ENCODE assay signal across 8 cellular contexts in genomic region chr19:49684251-49684982, GRCh38. TPM values are rescaled to one million over a fixed set of nuclear protein-coding genes. Genes with fewer than 3 reads are reported as not detected.
DNase-seq lines count a peak whose midpoint lies in the region; ATAC-seq and TF ChIP-seq lines count a peak whose summit lies in the region.

No MANE protein-coding gene starts in this region.

- H3K4me1 ChIP-seq in H9 (ENCODE audit: insufficient read depth, low read length) (peaks cover 10% of the 10 kb centered on the region; the same call in 1 of the 2 replicates), lower lobe of right lung (peaks cover 19% of the 10 kb centered on the region)

- intact Hi-C loops in lower lobe of right lung (cut with DNase I) = no loop called here

- H3K27me3 Mint-ChIP-seq in H9 (ENCODE audit: low read depth) = no peaks in the 10 kb centered on the region; the same call in 1 of the 2 replicates
- H3K27me3 Mint-ChIP-seq in activated naive CD8-positive, alpha-beta T cell = no peaks in the 10 kb centered on the region

- H2BK5ac ChIP-seq in H9 (ENCODE audit: insufficient read length, low read length) = no peak overlapping the region

- TF ChIP-seq CTCF in H9 (conservative IDR thresholded peaks at IDR 0.05) = peak; percentile 66
- TF ChIP-seq CTCF in lower lobe of right lung (IDR thresholded peaks at IDR 0.05) = peak; percentile 39

- no peak overlapping the region for H3T11ph ChIP-seq in H9 (ENCODE audit: low read length)

- H4K5ac ChIP-seq in H9 (ENCODE audit: insufficient read length, low read depth, low read length) = no peak overlapping the region

- H3K9me3 Mint-ChIP-seq in H9 = no peaks in the 10 kb centered on the region; a peak in 2 of 5 replicates
- H3K9me3 Mint-ChIP-seq in activated naive CD8-positive, alpha-beta T cell (ENCODE audit: low read depth) = no peaks in the 10 kb centered on the region

- H3K79me2 ChIP-seq in H9 (ENCODE audit: insufficient read depth, low read length) = peaks cover 5% of the 10 kb centered on the region; the same call in 1 of the 2 replicates

- peaks cover 2% of the 10 kb centered on the region for H3K79me1 ChIP-seq in H9 (ENCODE audit: insufficient read depth, low read depth, low read length, poor library complexity, severe bottlenecking)

- no peak overlapping the region for H3K4me3 ChIP-seq in lower lobe of right lung

- no peak overlapping the region for H2BK15ac ChIP-seq in H9 (ENCODE audit: low read depth, low read length)

- no CpG with 5 or more reads among the region's 35 CpGs for WGBS in H9 (ENCODE audit: extremely low coverage, insufficient read length, low lambda C conversion rate)

- H3K9me3 ChIP-seq in H9 (ENCODE audit: control insufficient read depth, low read depth, low read length) (no peaks in the 10 kb centered on the region), lower lobe of right lung (no peaks in the 10 kb centered on the region)

- H2BK20ac ChIP-seq in H9 (ENCODE audit: low read depth, low read length, poor library complexity, severe bottlenecking) = no peak overlapping the region

- no peak overlapping the region for H2AK5ac ChIP-seq in H9 (ENCODE audit: insufficient read length, low read length)

- DNase-seq in D341Med (ENCODE audit: low spot score) = peak; percentile 68
- DNase-seq in H9 = peak; percentile 68
- DNase-seq in lower lobe of right lung = no peak
- DNase-seq in NCI-H2081 (lab: John Stamatoyannopoulos, UW) = no peak
- DNase-seq in SIG-M5 (lab: John Stamatoyannopoulos, UW) = no peak
- DNase-seq in NCI-H187 treated with DMSO at 0.1 percent for 48 hours (lab: John Stamatoyannopoulos, UW) = no peak

- ATAC-seq in lower lobe of right lung (no peak), GM18868 (IDR thresholded peaks at IDR 0.05; ENCODE audit: unreplicated experiment) (no peak)

- no peak overlapping the region for H3K4ac ChIP-seq in H9 (ENCODE audit: low read depth, low read length)

- no peak overlapping the region for H3K4me2 ChIP-seq in H9 (ENCODE audit: insufficient read depth, insufficient read length, low read length)

- no peak overlapping the region for H3K27ac ChIP-seq in H9 (ENCODE audit: insufficient read length, low read depth, low read length)
- no peak overlapping the region for H3K27ac ChIP-seq in lower lobe of right lung

- peaks cover 46 to 76% (median 63%) of the 10 kb centered on the region in 3 experiments for H3K36me3 Mint-ChIP-seq in H9 (ENCODE audit: insufficient read depth in 1 of 3, low read depth in 3 of 3)
- no peaks in the 10 kb centered on the region for H3K36me3 Mint-ChIP-seq in activated naive CD8-positive, alpha-beta T cell

- H3K27me3 ChIP-seq in H9 (ENCODE audit: insufficient read depth, low read length) (no peaks in the 10 kb centered on the region), lower lobe of right lung (ENCODE audit: low read depth) (peaks cover 3% of the 10 kb centered on the region)

- H3K23me2 ChIP-seq in H9 (ENCODE audit: insufficient read length, low read depth, low read length, poor library complexity, severe bottlenecking) = no peaks in the 10 kb centered on the region

- no peak overlapping the region for H3K9ac ChIP-seq in H9 (ENCODE audit: extremely low read depth, insufficient read length, low read length)

- H2AFZ ChIP-seq in H9 (ENCODE audit: low read length) = no peak overlapping the region

- no peak overlapping the region for H3K23ac ChIP-seq in H9 (ENCODE audit: insufficient read length, low read depth, low read length)

- H4K8ac ChIP-seq in H9 (replicated peaks; ENCODE audit: insufficient read length, low read depth, low read length) = no peak overlapping the region

- peaks cover 31 to 58% of the 10 kb centered on the region in 2 experiments for H3K4me1 Mint-ChIP-seq in H9
- peaks cover 28% of the 10 kb centered on the region for H3K4me1 Mint-ChIP-seq in activated naive CD8-positive, alpha-beta T cell (ENCODE audit: low read depth)

- peaks cover 78% of the 10 kb centered on the region for H3K36me3 ChIP-seq in lower lobe of right lung

- no peaks in the 10 kb centered on the region for H4K20me1 ChIP-seq in H9 (ENCODE audit: control insufficient read depth, insufficient read depth, insufficient read length)

- H2BK12ac ChIP-seq in H9 (ENCODE audit: insufficient read length, low read depth, low read length) = no peak overlapping the region

- H3K18ac ChIP-seq in H9 (ENCODE audit: insufficient read length, low read depth, low read length) = no peak overlapping the region

- peak overlapping the region; percentile 11 to 88 (median 49); a peak in 2 of 7 replicates for H3K27ac Mint-ChIP-seq in H9
- peak overlapping the region; percentile 46 for H3K27ac Mint-ChIP-seq in activated naive CD8-positive, alpha-beta T cell

- no peak overlapping the region for H3K14ac ChIP-seq in H9 (ENCODE audit: insufficient read depth, low read length)

- H3K4me3 Mint-ChIP-seq in H9 = peak overlapping the region in 1 of 2 experiments; percentile 46; a peak in 1 of 5 replicates
- H3K4me3 Mint-ChIP-seq in activated naive CD8-positive, alpha-beta T cell = no peak overlapping the region

- no peak overlapping the region for H3K56ac ChIP-seq in H9 (ENCODE audit: insufficient read length, low read depth, low read length)

- H2BK120ac ChIP-seq in H9 (ENCODE audit: low read depth, low read length, poor library complexity, severe bottlenecking) = no peak overlapping the region

- H4K91ac ChIP-seq in H9 (ENCODE audit: insufficient read length, low read depth, low read length) = no peak overlapping the region

RNA-seq across cellular contexts. Expression of gene ADM5, which starts 5.0 kb away (rescaled TPM):
- 13.5 and 13.6 TPM in 2 replicates for total RNA-seq in H9 (2021)
- 2.1 TPM for total RNA-seq in lower lobe of right lung

RNA-seq across cellular contexts. Expression of gene CPT1C, which starts 6.5 kb away (rescaled TPM):
- 66.4 and 74.6 TPM in 2 replicates for total RNA-seq in H9 (2021)
- total RNA-seq in lower lobe of right lung = 3.8 TPM

RNA-seq across cellular contexts. Expression of gene PRMT1, which starts 7.3 kb away (rescaled TPM):
- total RNA-seq in H9 (2021) (504 and 505 TPM in 2 replicates), lower lobe of right lung (88.3 TPM)

RNA-seq across cellular contexts. Expression of gene BCL2L12, which starts 18.7 kb away (rescaled TPM):
- total RNA-seq in H9 (2021) = 145 and 154 TPM in 2 replicates
- total RNA-seq in lower lobe of right lung = 17.0 TPM

RNA-seq across cellular contexts. Expression of gene IRF3, which starts 18.8 kb away (rescaled TPM):
- total RNA-seq in H9 (2021) = 185 and 205 TPM in 2 replicates
- total RNA-seq in lower lobe of right lung = 99.8 TPM

Comparison
In these comparisons a context has a peak if more than half of its experiments do, and no peak if none do; other contexts are left out.
1. DNase-seq: peak in D341Med (single experiment) and H9 (single experiment); none in lower lobe of right lung (single experiment), NCI-H2081 (0 of 2), SIG-M5 (single experiment) and NCI-H187 treated with DMSO at 0.1 percent for 48 hours (single experiment).
2. RNA of gene CPT1C, which starts 6.5 kb away (total RNA-seq): 66.4 to 74.6 TPM in H9; 3.8 TPM in lower lobe of right lung (single experiment); every median in the first group is over 10 times any median in the second.